Comparison of ENCODE assay signal across 29 cellular contexts in the genomic region with DNA sequence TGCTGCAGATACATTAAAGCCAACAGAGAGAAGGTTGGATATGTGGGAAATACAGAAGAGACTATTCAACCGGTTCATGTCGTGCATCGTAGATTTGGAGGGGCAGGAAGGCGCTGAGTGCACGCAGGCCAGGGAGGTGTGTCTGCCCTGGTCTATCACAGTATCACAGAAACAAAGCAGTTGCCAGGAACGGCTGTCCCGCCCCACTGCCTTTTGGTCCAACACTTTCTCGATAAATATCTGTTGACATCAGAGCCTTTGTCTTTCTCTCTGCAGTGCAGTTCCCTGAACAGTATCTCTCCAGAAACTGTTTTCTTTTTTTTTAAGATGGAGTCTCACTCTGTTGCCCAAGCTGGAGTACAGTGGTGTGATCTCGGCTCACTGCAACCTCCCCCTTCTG.
A peak's percentile ranks its signal among the peaks of the same experiment; 100 is the strongest.
DNase-seq lines count a peak whose midpoint lies in the region; ATAC-seq, FAIRE-seq and TF ChIP-seq lines count a peak whose summit lies in the region.
"Had no signal": no experiment of that assay in that cellular context is flagged by ENCODE, and none has a peak within 500 bp of the region (broad histone marks: within the 10 kb centered on the region; RNA-seq: fewer than 3 reads in every experiment).

No MANE protein-coding gene starts in this region.

- no peak for ATAC-seq in activated naive CD4-positive, alpha-beta T cell treated with anti-CD3 and anti-CD28 coated beads, Interleukin-2, amount 50 U/mL, for 72 hours
- ATAC-seq: A549, GM12878, Panc1 had no signal

- FAIRE-seq in GM12891 (lab: Jason Lieb, UNC) = peak; percentile 40
- FAIRE-seq: A549, GM12878, GM19239 had no signal

- H3K27ac Mint-ChIP-seq in neural crest cell (ENCODE audit: unreplicated experiment) = peak overlapping the region; percentile 67
- H3K27ac Mint-ChIP-seq in activated naive CD4-positive, alpha-beta T cell treated with anti-CD3 and anti-CD28 coated beads, Interleukin-2, amount 50 U/mL, for 72 hours = no peak overlapping the region
- H3K27ac Mint-ChIP-seq: CD14-positive monocyte; CD8-positive, alpha-beta memory T cell; GM23338; H9 had no signal

- H3K9me3 Mint-ChIP-seq in neural crest cell = no peaks in the 10 kb centered on the region
- H3K9me3 Mint-ChIP-seq in activated naive CD4-positive, alpha-beta T cell treated with anti-CD3 and anti-CD28 coated beads, Interleukin-2, amount 50 U/mL, for 72 hours = no peaks in the 10 kb centered on the region
- H3K9me3 Mint-ChIP-seq: CD8-positive, alpha-beta memory T cell; GM23338 had no signal

- DNase-seq in GM12891 (ENCODE audit: insufficient read length, low spot score) = no peak
- DNase-seq in OCI-M1 (lab: John Stamatoyannopoulos, UW) = peak; percentile 26
- peak; percentile 2 for DNase-seq in dermis blood vessel endothelial cell
- DNase-seq in neural crest cell (ENCODE audit: low read depth, low spot score) = no peak
- DNase-seq in NCI-H1694 (lab: John Stamatoyannopoulos, UW) = no peak
- no peak for DNase-seq in NCI-H82 (lab: John Stamatoyannopoulos, UW)
- DNase-seq in activated naive CD4-positive, alpha-beta T cell treated with anti-CD3 and anti-CD28 coated beads, Interleukin-2, amount 50 U/mL, for 72 hours (ENCODE audit: low spot score in 2 of 2) = no peak
- no peak for DNase-seq in C1 segment of cervical spinal cord (lab: John Stamatoyannopoulos, UW)
- DNase-seq: AML-193; CD8-positive, alpha-beta memory T cell; DMS 273 treated with DMSO at 0.1 percent for 48 hours; DMS79; EL; GDM1; H9; KBM-7; MV-4-11; NCI-H1105; NCI-H1436 treated with DMSO at 0.1 percent for 48 hours; NCI-H1930; NCI-H2107; NCI-H446 treated with DMSO at 0.1 percent for 48 hours; SHP77 had no signal

- TF ChIP-seq CTCF in neural crest cell (conservative IDR thresholded peaks at IDR 0.05) = no peak

- H3K36me3 Mint-ChIP-seq in neural crest cell (ENCODE audit: low read depth) = no peaks in the 10 kb centered on the region
- no peaks in the 10 kb centered on the region for H3K36me3 Mint-ChIP-seq in activated naive CD4-positive, alpha-beta T cell treated with anti-CD3 and anti-CD28 coated beads, Interleukin-2, amount 50 U/mL, for 72 hours
- H3K36me3 Mint-ChIP-seq: CD14-positive monocyte; CD8-positive, alpha-beta memory T cell had no signal

- H3K27me3 Mint-ChIP-seq in neural crest cell (ENCODE audit: low read depth) = no peaks in the 10 kb centered on the region

- peaks cover 25% of the 10 kb centered on the region for H3K4me1 Mint-ChIP-seq in neural crest cell

- TF ChIP-seq POLR2A in GM12891 (IDR thresholded peaks at IDR 0.05; ENCODE audit: low read depth, low read length) = no peak

- no peak overlapping the region for H3K4me3 Mint-ChIP-seq in neural crest cell
- H3K4me3 Mint-ChIP-seq: CD14-positive monocyte; CD8-positive, alpha-beta memory T cell; GM23338; H9 had no signal

TF ChIP-seq in GM12891, 5 proteins besides CTCF, POLR2A, EP300 and RAD21:
- TF ChIP-seq POU2F2 (IDR thresholded peaks at IDR 0.05; ENCODE audit: low read depth, low read length) (no peak), PAX5 (IDR thresholded peaks at IDR 0.05; ENCODE audit: insufficient read depth, low read length, severe bottlenecking) (no peak), SPI1 (IDR thresholded peaks at IDR 0.05; ENCODE audit: low read depth, low read length) (no peak), POLR2AphosphoS5 (IDR thresholded peaks at IDR 0.05; ENCODE audit: low read depth, low read length) (no peak), TAF1 (IDR thresholded peaks at IDR 0.05; ENCODE audit: low read depth, low read length) (no peak)

Comparison
In these comparisons a context has a peak if more than half of its experiments do, and no peak if none do; other contexts are left out.
1. DNase-seq: peak in OCI-M1 (single experiment) and dermis blood vessel endothelial cell (single experiment); none in GM12891 (single experiment), neural crest cell (single experiment), NCI-H1694 (single experiment), NCI-H82 (single experiment), activated naive CD4-positive, alpha-beta T cell treated with anti-CD3 and anti-CD28 coated beads, Interleukin-2, amount 50 U/mL, for 72 hours (0 of 2) and C1 segment of cervical spinal cord (0 of 14).